In the genomic region with DNA sequence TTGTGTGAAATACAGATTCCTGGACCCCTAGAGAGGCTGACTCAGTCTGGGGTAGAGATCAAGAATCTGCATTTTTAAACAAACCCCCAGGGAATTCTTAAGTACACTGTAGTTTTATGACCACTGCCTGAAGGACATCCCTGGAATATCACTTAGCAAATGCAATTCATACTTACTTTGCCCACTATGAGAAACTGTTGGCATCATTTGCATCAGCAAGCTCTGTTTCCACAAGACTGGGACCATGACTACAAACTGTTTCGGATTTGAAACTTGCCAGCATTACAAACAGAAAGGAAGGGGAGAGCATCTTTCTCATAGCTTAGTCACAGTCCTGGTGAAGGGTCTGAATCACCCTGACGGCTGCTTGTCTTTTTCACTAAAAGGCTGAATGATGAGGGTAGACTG, we compare ENCODE assay signal across 1 cellular context.
TF ChIP-seq lines count a peak whose summit lies in the region.

No MANE protein-coding gene starts in this region.

TF ChIP-seq in A549, 52 proteins besides CTCF, POLR2A, EP300 and RAD21 (continued from another document):
- peak; percentile 54; the same call in 1 of the 2 replicates for TF ChIP-seq JUNB (IDR thresholded peaks at IDR 0.05)
- TF ChIP-seq HEYL (CRISPR knock-in tag; IDR thresholded peaks at IDR 0.05): no peak
- TF ChIP-seq, protein P1, sequence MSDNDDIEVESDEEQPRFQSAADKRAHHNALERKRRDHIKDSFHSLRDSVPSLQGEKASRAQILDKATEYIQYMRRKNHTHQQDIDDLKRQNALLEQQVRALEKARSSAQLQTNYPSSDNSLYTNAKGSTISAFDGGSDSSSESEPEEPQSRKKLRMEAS (IDR thresholded peaks at IDR 0.05): 0 out of 2 replicates have a peak, but pooled peaks have one; percentile 22
- TF ChIP-seq, protein P2, sequence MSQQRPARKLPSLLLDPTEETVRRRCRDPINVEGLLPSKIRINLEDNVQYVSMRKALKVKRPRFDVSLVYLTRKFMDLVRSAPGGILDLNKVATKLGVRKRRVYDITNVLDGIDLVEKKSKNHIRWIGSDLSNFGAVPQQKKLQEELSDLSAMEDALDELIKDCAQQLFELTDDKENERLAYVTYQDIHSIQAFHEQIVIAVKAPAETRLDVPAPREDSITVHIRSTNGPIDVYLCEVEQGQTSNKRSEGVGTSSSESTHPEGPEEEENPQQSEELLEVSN (IDR thresholded peaks at IDR 0.05; ENCODE audit: borderline replicate concordance, low read depth): no peak
- TF ChIP-seq FOXS1 (CRISPR knock-in tag; IDR thresholded peaks at IDR 0.05): no peak
- TF ChIP-seq TFCP2L1 (CRISPR knock-in tag; IDR thresholded peaks at IDR 0.05): no peak
- no peak for TF ChIP-seq MYC (IDR thresholded peaks at IDR 0.05; ENCODE audit: borderline replicate concordance, low read length)
- no peak for TF ChIP-seq HDAC2 (IDR thresholded peaks at IDR 0.05)
- no peak for TF ChIP-seq ZSCAN20 (CRISPR knock-in tag; IDR thresholded peaks at IDR 0.05)
- TF ChIP-seq MAZ (IDR thresholded peaks at IDR 0.05; ENCODE audit: borderline replicate concordance, low read depth, low read length): no peak
- TF ChIP-seq ESRRA (IDR thresholded peaks at IDR 0.05; ENCODE audit: borderline replicate concordance, low read length): no peak
- TF ChIP-seq NFE2L2 (conservative IDR thresholded peaks at IDR 0.05; ENCODE audit: low read length): no peak
- no peak for TF ChIP-seq RCOR1 (IDR thresholded peaks at IDR 0.05; ENCODE audit: low read depth, low read length)
